ENCODE assay signal across 25 cellular contexts in genomic region chr16:30722916-30723315, GRCh38. TPM values are rescaled to one million over a fixed set of nuclear protein-coding genes. Genes with fewer than 3 reads are reported as not detected.
DNase-seq lines count a peak whose midpoint lies in the region; ATAC-seq, FAIRE-seq and TF ChIP-seq lines count a peak whose summit lies in the region.
"Had no signal": no experiment of that assay in that cellular context is flagged by ENCODE, and none has a peak within 500 bp of the region (broad histone marks: within the 10 kb centered on the region; RNA-seq: fewer than 3 reads in every experiment).

No MANE protein-coding gene starts in this region.

- H3K36me3 Mint-ChIP-seq in natural killer cell: peaks cover 7% of the 10 kb centered on the region
- H3K36me3 Mint-ChIP-seq in stimulated activated memory B cell treated with anti-CD40 and anti-IgM and Interleukin-4, amounts not matched to agents 10 μg/mL and 1 μg/mL and 100 μg/mL, for 72 hours: peaks cover 67% of the 10 kb centered on the region

- H3K9ac ChIP-seq in K562 (ENCODE audit: insufficient read depth in 1 of 2, low read depth in 2 of 2, low read length in 2 of 2): no peak overlapping the region
- H3K9ac ChIP-seq: BLaER1 had no signal

- 88% methylated on average over 9 of the region's 10 CpGs for WGBS in K562 (ENCODE audit: insufficient coverage, low coverage, missing lambda C conversion rate)

- DNase-seq in cardiac septum (ENCODE audit: low spot score) (peak; percentile 39), left ventricle myocardium inferior (no peak), K562 (ENCODE audit: extremely low read depth in 1 of 4, low spot score in 3 of 4) (no peak), natural killer cell (no peak), lower lobe of right lung (no peak)
- DNase-seq in stimulated activated CD8-positive, alpha-beta memory T cell treated with anti-CD3 and anti-CD28 coated beads, Interleukin-4, amount 100 ng/mL, for 48 hours: no peak
- DNase-seq: Calu3; CD8-positive, alpha-beta T cell; EL; HCEC 1CT; NCI-H1092 treated with DMSO at 0.1 percent for 48 hours; NCI-H146; NCI-H2081; NCI-H2171 treated with DMSO at 0.1 percent for 48 hours; NCI-H446; NCI-H69; Right ventricle myocardium superior had no signal

- TF ChIP-seq EP300 in K562 (IDR thresholded peaks at IDR 0.05; ENCODE audit: low read length): no peak

- H3K27me3 ChIP-seq in left ventricle myocardium inferior (ENCODE audit: low read depth): no peaks in the 10 kb centered on the region
- H3K27me3 ChIP-seq in K562 (ENCODE audit: control insufficient read depth in 2 of 2, insufficient read depth in 2 of 2, low read length in 2 of 2): no peaks in the 10 kb centered on the region
- H3K27me3 ChIP-seq in lower lobe of right lung (ENCODE audit: low read depth): no peaks in the 10 kb centered on the region
- H3K27me3 ChIP-seq: BLaER1 had no signal

- no peaks in the 10 kb centered on the region for H3K9me3 ChIP-seq in left ventricle myocardium inferior (replicated peaks)
- H3K9me3 ChIP-seq in K562 (replicated peaks; ENCODE audit: control insufficient read depth, insufficient read depth, low read depth, low read length): no peaks in the 10 kb centered on the region
- no peaks in the 10 kb centered on the region for H3K9me3 ChIP-seq in lower lobe of right lung
- H3K9me3 ChIP-seq: BLaER1 had no signal

- no peak for TF ChIP-seq RAD21 in K562 (CRISPR knock-in tag; conservative IDR thresholded peaks at IDR 0.05 in 1 of 2, IDR thresholded peaks at IDR 0.05 in 1 of 2)

- intact Hi-C loops in cardiac septum (cut with DNase I): no loop called here
- intact Hi-C loops in left ventricle myocardium inferior (cut with micrococcal nuclease): no loop called here
- intact Hi-C loops in K562 (cut with micrococcal nuclease): no loop called here
- intact Hi-C loops in natural killer cell (cut with micrococcal nuclease): no loop called here
- intact Hi-C loops in lower lobe of right lung (cut with DNase I): no loop called here

- no peak overlapping the region for H3K4me3 Mint-ChIP-seq in natural killer cell
- no peak overlapping the region for H3K4me3 Mint-ChIP-seq in stimulated activated memory B cell treated with anti-CD40 and anti-IgM and Interleukin-4, amounts not matched to agents 10 μg/mL and 1 μg/mL and 100 μg/mL, for 72 hours
- H3K4me3 Mint-ChIP-seq: CD8-positive, alpha-beta T cell; GM23338 had no signal

- TF ChIP-seq POLR2A in K562 (conservative IDR thresholded peaks at IDR 0.05): no peak

- in situ Hi-C loops in K562 (cut with MboI): no loop called here

- no peak for ATAC-seq in K562
- no peak for ATAC-seq in natural killer cell
- peak; percentile 16 for ATAC-seq in stimulated activated memory B cell treated with anti-CD40 and anti-IgM and Interleukin-4, amounts not matched to agents 10 μg/mL and 1 μg/mL and 100 μg/mL, for 72 hours
- ATAC-seq in HG02642 (IDR thresholded peaks at IDR 0.05; ENCODE audit: poor library complexity, unreplicated experiment): no peak
- no peak for ATAC-seq in lower lobe of right lung
- ATAC-seq: CD8-positive, alpha-beta T cell had no signal

- no peak for TF ChIP-seq CTCF in left ventricle myocardium inferior (IDR thresholded peaks at IDR 0.05; ENCODE audit: borderline replicate concordance)
- no peak for TF ChIP-seq CTCF in K562 (IDR thresholded peaks at IDR 0.05 in 2 of 3, conservative IDR thresholded peaks at IDR 0.05 in 1 of 3; ENCODE audit: insufficient read depth in 2 of 3, low read depth in 1 of 3, low read length in 3 of 3)
- no peak for TF ChIP-seq CTCF in natural killer cell (IDR thresholded peaks at IDR 0.05)
- TF ChIP-seq CTCF in lower lobe of right lung (IDR thresholded peaks at IDR 0.05): no peak

- H3K79me2 ChIP-seq in K562 (ENCODE audit: control insufficient read depth, insufficient read depth, low read length): peaks cover 12% of the 10 kb centered on the region; the same call in 2 of the 3 replicates

- POLR2A ChIA-PET in K562 (lab: Yijun Ruan, JAX): interaction anchor here (0.7 to 3.0 kb wide), 5 partner anchors 12 to 215 kb away, joined by 3 to 19 read pairs (median 3); partner anchors contain the start of gene PHKG2

- no peaks in the 10 kb centered on the region for H3K9me1 ChIP-seq in K562 (ENCODE audit: control insufficient read depth, insufficient read depth, low read length)

- CTCF ChIA-PET in K562 (lab: Yijun Ruan, JAX; ENCODE audit: low intra/inter-chr PET ratio): interaction anchor here (0.6 to 1.0 kb wide), 2 partner anchors 121 to 199 kb away, joined by 3 to 4 read pairs; no protein-coding TSS in a partner anchor

- no peak overlapping the region for H3K27ac ChIP-seq in left ventricle myocardium inferior (replicated peaks)
- no peak overlapping the region for H3K27ac ChIP-seq in K562 (ENCODE audit: extremely low read depth, low read depth, low read length)
- H3K27ac ChIP-seq in lower lobe of right lung: no peak overlapping the region
- H3K27ac ChIP-seq: BLaER1 had no signal

- H3K36me3 ChIP-seq in left ventricle myocardium inferior: peaks cover 91% of the 10 kb centered on the region
- peaks cover 91% of the 10 kb centered on the region for H3K36me3 ChIP-seq in K562 (ENCODE audit: control insufficient read depth, insufficient read depth, low read length)
- peaks cover 98% of the 10 kb centered on the region for H3K36me3 ChIP-seq in lower lobe of right lung

- 0 out of 2 replicates have a peak, but pooled peaks cover 6% of the 10 kb centered on the region for H4K20me1 ChIP-seq in K562 (replicated peaks; ENCODE audit: control insufficient read depth, insufficient read depth, low read length)

- peak overlapping the region; percentile 30 to 65 for H3K27ac Mint-ChIP-seq in natural killer cell
- H3K27ac Mint-ChIP-seq in stimulated activated memory B cell treated with anti-CD40 and anti-IgM and Interleukin-4, amounts not matched to agents 10 μg/mL and 1 μg/mL and 100 μg/mL, for 72 hours: peak overlapping the region; percentile 24
- H3K27ac Mint-ChIP-seq: GM23338 had no signal

- H2AFZ ChIP-seq in K562 (ENCODE audit: low read depth, low read length): no peak overlapping the region
- H2AFZ ChIP-seq: GM23338 had no signal

- no peaks in the 10 kb centered on the region for H3K9me3 Mint-ChIP-seq in natural killer cell
- H3K9me3 Mint-ChIP-seq in stimulated activated memory B cell treated with anti-CD40 and anti-IgM and Interleukin-4, amounts not matched to agents 10 μg/mL and 1 μg/mL and 100 μg/mL, for 72 hours: no peaks in the 10 kb centered on the region
- H3K9me3 Mint-ChIP-seq: CD8-positive, alpha-beta T cell; GM23338 had no signal

- no peaks in the 10 kb centered on the region for H3K27me3 Mint-ChIP-seq in natural killer cell (ENCODE audit: low read depth in 2 of 2)
- no peaks in the 10 kb centered on the region for H3K27me3 Mint-ChIP-seq in stimulated activated memory B cell treated with anti-CD40 and anti-IgM and Interleukin-4, amounts not matched to agents 10 μg/mL and 1 μg/mL and 100 μg/mL, for 72 hours

- BruUV-seq in K562 (replicated peaks; lab: Mats Ljungman, UMichigan): no TSS peak

- H3K4me1 Mint-ChIP-seq in natural killer cell: peaks cover 0 to 27% of the 10 kb centered on the region in 2 donors
- H3K4me1 Mint-ChIP-seq in stimulated activated memory B cell treated with anti-CD40 and anti-IgM and Interleukin-4, amounts not matched to agents 10 μg/mL and 1 μg/mL and 100 μg/mL, for 72 hours: peaks cover 22% of the 10 kb centered on the region

- H3K4me3 ChIP-seq in left ventricle myocardium inferior (no peak overlapping the region), K562 (no peak overlapping the region), lower lobe of right lung (no peak overlapping the region)
- H3K4me3 ChIP-seq: BLaER1, GM23338 had no signal

- no peak for FAIRE-seq in K562 (lab: Jason Lieb, UNC)
- FAIRE-seq: A204.1, GM12891, GM19239, RCC 7860 had no signal

- peaks cover 5% of the 10 kb centered on the region for H3K4me1 ChIP-seq in left ventricle myocardium inferior
- H3K4me1 ChIP-seq in K562 (replicated peaks in 1 of 2; ENCODE audit: control insufficient read depth in 2 of 2, insufficient read depth in 2 of 2, low read length in 2 of 2): peaks cover 0 to 8% of the 10 kb centered on the region in 2 experiments; a peak in 1 of 5 replicates
- H3K4me1 ChIP-seq in lower lobe of right lung: no peaks in the 10 kb centered on the region

- H3K4me2 ChIP-seq in K562 (ENCODE audit: insufficient read depth, low read length): no peak overlapping the region
- H3K4me2 ChIP-seq: BLaER1, GM23338 had no signal

RNA-seq across cellular contexts. Expression of gene SRCAP, which starts 23.9 kb away (rescaled TPM):
- total RNA-seq in cardiac septum: 47.8 TPM
- 42.5 TPM for total RNA-seq in left ventricle myocardium inferior
- total RNA-seq in K562 (2011; cell fraction: chromatin; rRNA removed; ENCODE audit: low replicate concordance): 89.8 and 132 TPM in 2 replicates
- 44.6 and 46.2 TPM in 2 replicates for total RNA-seq in K562 (2011; cell fraction: nucleolus; rRNA removed)
- 58.6 and 74.8 TPM in 2 replicates for total RNA-seq in K562 (2011; cell fraction: nucleoplasm; rRNA removed)
- 16.0 and 16.3 TPM in 2 replicates for total RNA-seq in K562 (2014; rRNA removed)
- 3.5 and 3.7 TPM in 2 replicates for total RNA-seq in K562 (2014; rRNA removed; fragmentation: Illumina TruSeq; extraction: Trizol)
- 5.8 and 7.9 TPM in 2 replicates for total RNA-seq in K562 (2015; rRNA removed; fragmentation: Illumina TruSeq; extraction: Trizol)
- 58.9 and 62.6 TPM in 2 replicates for total RNA-seq in K562 (2021)
- polyA plus RNA-seq in K562 (2011; rRNA removed): 2.2 and 6.4 TPM in 2 replicates
- polyA plus RNA-seq in K562 (2011; cell fraction: cytosol; rRNA removed): 1.9 and 3.2 TPM in 2 replicates
- 18.6 and 29.8 TPM in 2 replicates for polyA plus RNA-seq in K562 (2011; cell fraction: nucleus; rRNA removed)
- polyA plus RNA-seq in K562 (2012): 16.6 and 25.8 TPM in 2 replicates
- polyA plus RNA-seq in K562 (2014; fragmentation: Illumina TruSeq; extraction: Trizol): 14.9 and 21.0 TPM in 2 replicates
- under 1 TPM; 0.21 to 0.53 TPM for polyA plus RNA-seq in K562 (2014; fragmentation: Nextera tagmentation; extraction: Ambion mirVana)
- polyA plus RNA-seq in K562 (2014; rRNA removed): 11.4 and 17.0 TPM in 2 replicates
- 11.0 and 11.9 TPM in 2 replicates for polyA minus RNA-seq in K562 (2011; rRNA and poly(A)+ RNA removed)
- 21.7 and 27.4 TPM in 2 replicates for polyA minus RNA-seq in K562 (2011; cell fraction: cytosol; rRNA and poly(A)+ RNA removed)
- polyA minus RNA-seq in K562 (2011; cell fraction: nucleus; rRNA and poly(A)+ RNA removed): 17.2 and 20.0 TPM in 2 replicates
- total RNA-seq in natural killer cell: 10 to 100 TPM; 78.8 to 99.0 (median 89.3) TPM
- 73.8 TPM for total RNA-seq in lower lobe of right lung

RNA-seq across cellular contexts. Expression of gene PHKG2, which starts 25.3 kb away (rescaled TPM):
- total RNA-seq in cardiac septum (13.2 TPM), left ventricle myocardium inferior (15.6 TPM), K562 (2014; rRNA removed) (30.7 and 45.9 TPM in 2 replicates), K562 (2014; rRNA removed; fragmentation: Illumina TruSeq; extraction: Trizol) (18.3 and 21.2 TPM in 2 replicates), K562 (2015; rRNA removed; fragmentation: Illumina TruSeq; extraction: Trizol) (23.9 and 25.2 TPM in 2 replicates), K562 (2021) (39.7 and 40.7 TPM in 2 replicates), natural killer cell (10 to 100 TPM; 50.5 to 86.1 (median 64.8) TPM), lower lobe of right lung (25.5 TPM)
- total RNA-seq in K562 (2011; cell fraction: chromatin; rRNA removed; ENCODE audit: low replicate concordance): 128 and 290 TPM in 2 replicates
- 161 and 163 TPM in 2 replicates for total RNA-seq in K562 (2011; cell fraction: nucleolus; rRNA removed)
- total RNA-seq in K562 (2011; cell fraction: nucleoplasm; rRNA removed): 157 and 194 TPM in 2 replicates
- polyA plus RNA-seq in K562 (2011; rRNA removed) (44.1 and 54.4 TPM in 2 replicates), K562 (2014; fragmentation: Illumina TruSeq; extraction: Trizol) (39.2 and 41.0 TPM in 2 replicates), K562 (2014; fragmentation: Nextera tagmentation; extraction: Ambion mirVana) (10 to 100 TPM in 1 of 2 experiments, 1 to 10 TPM in 1; 5.8 to 14.1 TPM), K562 (2014; rRNA removed) (50.4 and 54.2 TPM in 2 replicates)
- 44.6 and 56.8 TPM in 2 replicates for polyA plus RNA-seq in K562 (2011; cell fraction: cytosol; rRNA removed)
- 182 and 233 TPM in 2 replicates for polyA plus RNA-seq in K562 (2011; cell fraction: nucleus; rRNA removed)
- 30.6 and 41.6 TPM in 2 replicates for polyA plus RNA-seq in K562 (2012)
- polyA minus RNA-seq in K562 (2011; rRNA and poly(A)+ RNA removed): 19.6 and 26.2 TPM in 2 replicates
- polyA minus RNA-seq in K562 (2011; cell fraction: cytosol; rRNA and poly(A)+ RNA removed): 14.9 and 17.4 TPM in 2 replicates
- polyA minus RNA-seq in K562 (2011; cell fraction: nucleus; rRNA and poly(A)+ RNA removed): 36.2 and 39.6 TPM in 2 replicates

RNA-seq across cellular contexts. Expression of gene CFAP119, which starts 38.9 kb away (rescaled TPM):
- total RNA-seq in cardiac septum (1.0 TPM), left ventricle myocardium inferior (0.69 TPM), K562 (2014; rRNA removed) (16.1 and 18.5 TPM in 2 replicates), K562 (2014; rRNA removed; fragmentation: Illumina TruSeq; extraction: Trizol) (4.2 and 6.1 TPM in 2 replicates), K562 (2015; rRNA removed; fragmentation: Illumina TruSeq; extraction: Trizol) (7.0 and 7.4 TPM in 2 replicates), K562 (2021) (18.4 and 20.0 TPM in 2 replicates), natural killer cell (1 to 10 TPM; 3.4 to 5.1 (median 4.9) TPM), lower lobe of right lung (11.1 TPM)
- 23.0 and 52.3 TPM in 2 replicates for total RNA-seq in K562 (2011; cell fraction: chromatin; rRNA removed; ENCODE audit: low replicate concordance)
- total RNA-seq in K562 (2011; cell fraction: nucleolus; rRNA removed): 44.0 and 46.5 TPM in 2 replicates
- total RNA-seq in K562 (2011; cell fraction: nucleoplasm; rRNA removed): 24.7 and 39.0 TPM in 2 replicates
- polyA plus RNA-seq in K562 (2011; rRNA removed) (13.5 and 16.3 TPM in 2 replicates), K562 (2014; fragmentation: Illumina TruSeq; extraction: Trizol) (9.0 and 9.6 TPM in 2 replicates), K562 (2014; fragmentation: Nextera tagmentation; extraction: Ambion mirVana) (1 to 10 TPM; 5.5 to 6.2 TPM), K562 (2014; rRNA removed) (33.7 and 38.2 TPM in 2 replicates)
- polyA plus RNA-seq in K562 (2011; cell fraction: cytosol; rRNA removed): 10.6 and 19.6 TPM in 2 replicates
- polyA plus RNA-seq in K562 (2011; cell fraction: nucleus; rRNA removed): 107 and 225 TPM in 2 replicates
- polyA plus RNA-seq in K562 (2012): 14.9 and 20.9 TPM in 2 replicates
- polyA minus RNA-seq in K562 (2011; rRNA and poly(A)+ RNA removed): 1.2 and 2.5 TPM in 2 replicates
- 3.8 and 4.2 TPM in 2 replicates for polyA minus RNA-seq in K562 (2011; cell fraction: cytosol; rRNA and poly(A)+ RNA removed)
- 16.9 and 21.3 TPM in 2 replicates for polyA minus RNA-seq in K562 (2011; cell fraction: nucleus; rRNA and poly(A)+ RNA removed)

RNA-seq across cellular contexts. Expression of gene RNF40, which starts 39.2 kb away (rescaled TPM):
- total RNA-seq in cardiac septum (47.9 TPM), left ventricle myocardium inferior (35.6 TPM), K562 (2014; rRNA removed) (81.9 and 95.6 TPM in 2 replicates), K562 (2014; rRNA removed; fragmentation: Illumina TruSeq; extraction: Trizol) (73.7 and 81.5 TPM in 2 replicates), K562 (2015; rRNA removed; fragmentation: Illumina TruSeq; extraction: Trizol) (76.4 and 82.9 TPM in 2 replicates), K562 (2021) (124 and 129 TPM in 2 replicates), natural killer cell (100 to 1,000 TPM; 153 to 167 (median 161) TPM), lower lobe of right lung (95.9 TPM)
- 149 and 268 TPM in 2 replicates for total RNA-seq in K562 (2011; cell fraction: chromatin; rRNA removed; ENCODE audit: low replicate concordance)
- 112 and 115 TPM in 2 replicates for total RNA-seq in K562 (2011; cell fraction: nucleolus; rRNA removed)
- total RNA-seq in K562 (2011; cell fraction: nucleoplasm; rRNA removed): 105 and 116 TPM in 2 replicates
- polyA plus RNA-seq in K562 (2011; rRNA removed) (91.7 and 97.8 TPM in 2 replicates), K562 (2014; fragmentation: Illumina TruSeq; extraction: Trizol) (107 and 115 TPM in 2 replicates), K562 (2014; fragmentation: Nextera tagmentation; extraction: Ambion mirVana) (1 to 10 TPM; 6.2 to 9.1 TPM), K562 (2014; rRNA removed) (68.2 and 75.6 TPM in 2 replicates)
- polyA plus RNA-seq in K562 (2011; cell fraction: cytosol; rRNA removed): 60.8 and 77.4 TPM in 2 replicates
- 137 and 170 TPM in 2 replicates for polyA plus RNA-seq in K562 (2011; cell fraction: nucleus; rRNA removed)
- polyA plus RNA-seq in K562 (2012): 78.5 and 80.4 TPM in 2 replicates
- 89.9 and 91.7 TPM in 2 replicates for polyA minus RNA-seq in K562 (2011; rRNA and poly(A)+ RNA removed)
- polyA minus RNA-seq in K562 (2011; cell fraction: cytosol; rRNA and poly(A)+ RNA removed): 61.7 and 77.1 TPM in 2 replicates
- polyA minus RNA-seq in K562 (2011; cell fraction: nucleus; rRNA and poly(A)+ RNA removed): 39.2 and 51.2 TPM in 2 replicates
